19 cellular contexts compared by ENCODE assay signal in the genomic region with DNA sequence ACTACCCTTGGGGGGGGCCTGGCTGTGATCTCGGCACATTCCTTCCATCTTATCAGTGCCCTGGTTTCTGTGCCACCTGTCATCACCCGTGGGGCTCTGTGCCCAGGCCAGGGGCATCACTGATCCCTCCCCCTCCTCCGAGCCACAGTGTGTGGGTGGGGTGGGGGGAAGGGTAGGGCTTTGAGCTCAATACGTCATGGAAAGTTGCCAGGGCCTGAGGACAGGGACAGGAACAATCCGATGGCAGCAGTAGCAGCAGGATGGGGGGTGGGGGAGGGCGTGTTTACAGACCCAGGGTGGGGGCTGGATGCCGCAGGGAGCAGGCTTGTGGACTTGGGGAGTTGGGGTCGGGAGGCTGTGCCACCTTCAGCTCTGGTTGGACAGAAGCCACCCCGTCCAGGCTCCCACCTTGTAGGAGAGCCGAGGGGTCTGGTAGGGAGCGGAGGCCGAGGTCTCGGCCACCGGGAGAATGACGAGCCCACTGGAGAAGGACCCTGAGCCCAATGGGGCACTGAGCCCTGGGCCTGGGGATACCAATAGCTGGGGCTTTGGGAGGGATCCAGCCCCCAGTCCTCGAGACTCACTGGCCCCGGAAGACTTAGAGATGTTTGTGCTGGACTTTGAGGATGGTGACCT. TPM values are rescaled to one million over a fixed set of nuclear protein-coding genes. Genes with fewer than 3 reads are reported as not detected.
DNase-seq lines count a peak whose midpoint lies in the region; ATAC-seq and TF ChIP-seq lines count a peak whose summit lies in the region.
"Had no signal": no experiment of that assay in that cellular context is flagged by ENCODE, and none has a peak within 500 bp of the region (broad histone marks: within the 10 kb centered on the region; RNA-seq: fewer than 3 reads in every experiment).

No MANE protein-coding gene starts in this region.

- no peaks in the 10 kb centered on the region for H3K9me3 ChIP-seq in heart left ventricle
- no peaks in the 10 kb centered on the region for H3K9me3 ChIP-seq in gastroesophageal sphincter
- H3K9me3 ChIP-seq: A549, BE2C, stomach, transverse colon had no signal

- peak; percentile 72 to 85 (median 80) for ATAC-seq in heart left ventricle
- no peak for ATAC-seq in natural killer cell
- no peak for ATAC-seq in GM18909 (IDR thresholded peaks at IDR 0.05; ENCODE audit: poor library complexity, unreplicated experiment)
- no peak for ATAC-seq in gastroesophageal sphincter
- ATAC-seq: left lobe of liver had no signal

- H3K4me1 Mint-ChIP-seq in activated T-cell treated with anti-CD3 and anti-CD28 coated beads, Interleukin-2, amount 50 U/mL, for 24 hours (ENCODE audit: low read depth), result peaks cover 9% of the 10 kb centered on the region
- peaks cover 45% of the 10 kb centered on the region for H3K4me1 Mint-ChIP-seq in nephron progenitor cell
- H3K4me1 Mint-ChIP-seq in natural killer cell, result peaks cover 0 to 5% of the 10 kb centered on the region in 2 donors

- peak; percentile 25 for DNase-seq in activated T-cell treated with anti-CD3 and anti-CD28 coated beads, Interleukin-2, amount 50 U/mL, for 24 hours
- no peak for DNase-seq in activated T-cell treated with anti-CD3 and anti-CD28 coated beads, Interleukin-2, amount 50 U/mL, for 48 hours
- DNase-seq in heart left ventricle, result peak; percentile 86 to 95 (median 88)
- DNase-seq in nephron progenitor cell, result no peak
- DNase-seq in natural killer cell, result no peak
- DNase-seq in cortex of kidney (lab: John Stamatoyannopoulos, UW), result no peak
- DNase-seq: BE2C, GF-D8, NCI-H1092, NCI-H2029 treated with DMSO at 0.1 percent for 48 hours, NCI-H446 treated with DMSO at 0.1 percent for 48 hours, stomach, transverse colon had no signal

- TF ChIP-seq POLR2A in heart left ventricle (IDR thresholded peaks at IDR 0.05), result peak in 1 of 2 donors; percentile 36
- TF ChIP-seq POLR2A in gastroesophageal sphincter (IDR thresholded peaks at IDR 0.05), result no peak

- TF ChIP-seq CTCF in heart left ventricle (IDR thresholded peaks at IDR 0.05), result no peak
- TF ChIP-seq CTCF in nephron progenitor cell (IDR thresholded peaks at IDR 0.05), result no peak
- no peak for TF ChIP-seq CTCF in natural killer cell (IDR thresholded peaks at IDR 0.05)
- no peak for TF ChIP-seq CTCF in gastroesophageal sphincter (IDR thresholded peaks at IDR 0.05)

- H3K9me3 Mint-ChIP-seq in activated T-cell treated with anti-CD3 and anti-CD28 coated beads, Interleukin-2, amount 50 U/mL, for 24 hours, result no peaks in the 10 kb centered on the region
- H3K9me3 Mint-ChIP-seq in nephron progenitor cell (no peaks in the 10 kb centered on the region), natural killer cell (no peaks in the 10 kb centered on the region)
- H3K9me3 Mint-ChIP-seq: brain had no signal

- H3K27ac ChIP-seq in heart left ventricle, result peak overlapping the region; percentile 86 to 100 (median 95)
- no peak overlapping the region for H3K27ac ChIP-seq in gastroesophageal sphincter
- H3K27ac ChIP-seq: A549, SK-N-MC, stomach, transverse colon had no signal

- peaks cover 0 to 34% (median 0%) of the 10 kb centered on the region in 9 donors for H3K36me3 ChIP-seq in heart left ventricle
- H3K36me3 ChIP-seq in gastroesophageal sphincter, result peaks cover 0 to 29% of the 10 kb centered on the region in 2 donors
- H3K36me3 ChIP-seq: BE2C, stomach, transverse colon had no signal

- H3K27me3 ChIP-seq in heart left ventricle (peaks cover 0 to 12% (median 6%) of the 10 kb centered on the region in 9 donors), gastroesophageal sphincter (no peaks in the 10 kb centered on the region)
- H3K27me3 ChIP-seq: BE2C had no signal

- TF ChIP-seq EP300 in gastroesophageal sphincter (IDR thresholded peaks at IDR 0.05), result no peak

- H3K36me3 Mint-ChIP-seq in activated T-cell treated with anti-CD3 and anti-CD28 coated beads, Interleukin-2, amount 50 U/mL, for 24 hours (ENCODE audit: low read depth), result no peaks in the 10 kb centered on the region
- H3K36me3 Mint-ChIP-seq in nephron progenitor cell (ENCODE audit: low read depth) (no peaks in the 10 kb centered on the region), natural killer cell (no peaks in the 10 kb centered on the region)

- intact Hi-C loops in heart left ventricle (cut with DNase I) (loop anchor here in 3 of 10 donors (1.0 to 10.0 kb wide), 4 partner anchors 14 to 206 kb away; partner anchors contain the start of genes INHA (in 1 of the 3) and OBSL1 (in 1 of the 3)), natural killer cell (cut with micrococcal nuclease) (no loop called here)

- no peak overlapping the region for H3K4me3 Mint-ChIP-seq in activated T-cell treated with anti-CD3 and anti-CD28 coated beads, Interleukin-2, amount 50 U/mL, for 24 hours
- peak overlapping the region; percentile 61 for H3K4me3 Mint-ChIP-seq in nephron progenitor cell
- no peak overlapping the region for H3K4me3 Mint-ChIP-seq in natural killer cell

- H3K4me1 ChIP-seq in heart left ventricle (peaks cover 0 to 79% (median 6%) of the 10 kb centered on the region in 12 donors), gastroesophageal sphincter (peaks cover 0 to 22% (median 6%) of the 10 kb centered on the region in 3 donors)

- H3K4me3 ChIP-seq in heart left ventricle, result peak overlapping the region; percentile 31 to 58 (median 48)
- H3K4me3 ChIP-seq in gastroesophageal sphincter, result no peak overlapping the region
- H3K4me3 ChIP-seq: A549, SK-N-MC, stomach, transverse colon had no signal

- no peak overlapping the region for H3K27ac Mint-ChIP-seq in activated T-cell treated with anti-CD3 and anti-CD28 coated beads, Interleukin-2, amount 50 U/mL, for 24 hours
- H3K27ac Mint-ChIP-seq in nephron progenitor cell (no peak overlapping the region), natural killer cell (no peak overlapping the region)

- peaks cover 45% of the 10 kb centered on the region for H3K27me3 Mint-ChIP-seq in activated T-cell treated with anti-CD3 and anti-CD28 coated beads, Interleukin-2, amount 50 U/mL, for 24 hours
- H3K27me3 Mint-ChIP-seq in nephron progenitor cell (ENCODE audit: low read depth, poor library complexity) (peaks cover 25% of the 10 kb centered on the region), natural killer cell (ENCODE audit: low read depth in 2 of 2) (peaks cover 8 to 17% of the 10 kb centered on the region in 2 donors)

- WGBS in heart left ventricle, 4 donors, result 38 to 48% (median 43%) methylated on average over 17 of the region's 17 CpGs
- 80% methylated on average over 1 of the region's 17 CpGs; no CpG with 5 or more reads in 1 of the 2 donors for WGBS in gastroesophageal sphincter (ENCODE audit: low coverage in 1 of 2), 2 donors

RNA-seq across cellular contexts. Expression of gene SLC4A3, which starts 3.5 kb away (rescaled TPM):
- 100 to 1,000 TPM; 249 to 507 (median 428) TPM for total RNA-seq in heart left ventricle
- polyA plus RNA-seq in heart left ventricle, result 100 to 1,000 TPM; 236 to 250 TPM
- total RNA-seq in natural killer cell, result under 1 TPM in 2 of 3 donors, not detected in 1; 0.15 to 0.45 TPM
- 10 to 100 TPM; 10.4 to 30.6 (median 12.4) TPM for total RNA-seq in gastroesophageal sphincter

RNA-seq across cellular contexts. Expression of gene STK11IP, which starts 33.2 kb away (rescaled TPM):
- 10 to 100 TPM in 7 of 9 donors, 1 to 10 TPM in 2; 7.3 to 24.1 (median 13.9) TPM for total RNA-seq in heart left ventricle
- polyA plus RNA-seq in heart left ventricle, result 10 to 100 TPM; 14.9 to 15.6 TPM
- total RNA-seq in natural killer cell, result 10 to 100 TPM; 56.1 to 76.0 (median 65.2) TPM
- total RNA-seq in gastroesophageal sphincter, result 10 to 100 TPM in 3 of 4 donors, 1 to 10 TPM in 1; 7.0 to 19.2 (median 14.7) TPM

RNA-seq across cellular contexts. Expression of gene INHA, which starts 58.8 kb away (rescaled TPM):
- 10 to 100 TPM in 1 of 9 donors, 1 to 10 TPM in 7, under 1 TPM in 1; 0.52 to 14.2 (median 1.8) TPM for total RNA-seq in heart left ventricle
- polyA plus RNA-seq in heart left ventricle, result 10 to 100 TPM in 1 of 2 donors, 1 to 10 TPM in 1; 5.5 to 12.0 TPM
- not detected for total RNA-seq in natural killer cell
- total RNA-seq in gastroesophageal sphincter, result 1 to 10 TPM in 2 of 4 donors, not detected in 2; 1.8 to 4.4 TPM
- total RNA-seq: transverse colon had no signal

RNA-seq across cellular contexts. Expression of gene OBSL1, which starts 59.5 kb away (rescaled TPM):
- total RNA-seq in heart left ventricle, result 100 to 1,000 TPM; 149 to 230 (median 178) TPM
- polyA plus RNA-seq in heart left ventricle, result 100 to 1,000 TPM in 1 of 2 donors, 10 to 100 TPM in 1; 88.1 to 177 TPM
- total RNA-seq in natural killer cell, result 1 to 10 TPM in 1 of 3 donors, under 1 TPM in 2; 0.07 to 8.8 (median 0.32) TPM
- total RNA-seq in gastroesophageal sphincter, result 100 to 1,000 TPM in 1 of 4 donors, 10 to 100 TPM in 3; 73.2 to 118 (median 81.6) TPM

Comparison
In these comparisons a context has a peak if more than half of its experiments do, and no peak if none do; other contexts are left out.
1. DNase-seq: peak in activated T-cell treated with anti-CD3 and anti-CD28 coated beads, Interleukin-2, amount 50 U/mL, for 24 hours (single experiment) and heart left ventricle (5 of 5); none in activated T-cell treated with anti-CD3 and anti-CD28 coated beads, Interleukin-2, amount 50 U/mL, for 48 hours (0 of 2), nephron progenitor cell (single experiment), natural killer cell (single experiment) and cortex of kidney (single experiment).
2. ATAC-seq: peak in heart left ventricle (4 of 4); none in natural killer cell (0 of 3), GM18909 (single experiment) and gastroesophageal sphincter (single experiment).
3. H3K27ac ChIP-seq: peak in heart left ventricle (12 of 12); none in gastroesophageal sphincter (0 of 4).
4. H3K4me3 ChIP-seq: peak in heart left ventricle (12 of 12); none in gastroesophageal sphincter (0 of 2).
5. RNA of gene SLC4A3, which starts 3.5 kb away (total RNA-seq): 249 to 507 TPM in heart left ventricle; 10.4 to 30.6 TPM in gastroesophageal sphincter and 0.15 to 0.45 TPM in natural killer cell; every median in the first group is over 4 times any median in the second.